In the genomic region with DNA sequence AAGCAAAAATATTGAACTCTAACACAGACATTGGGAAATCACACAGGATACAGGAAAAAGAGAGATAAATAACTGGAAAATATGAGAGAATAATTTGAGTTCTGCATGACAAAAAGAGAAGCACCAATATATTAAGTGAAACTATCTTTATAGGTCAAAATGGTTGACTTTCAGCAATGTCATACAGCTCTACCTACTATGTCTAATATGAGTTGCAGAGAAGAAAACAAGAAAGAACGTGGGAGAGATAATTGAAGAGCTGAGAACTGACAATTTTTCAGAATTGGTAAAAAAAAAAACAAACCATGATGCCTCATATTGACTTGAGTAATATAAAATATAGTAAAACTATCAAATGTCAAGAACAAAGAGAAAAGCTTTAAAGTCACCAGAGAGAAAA, we compare ENCODE assay signal across 25 cellular contexts.
"Had no signal": no experiment of that assay in that cellular context is flagged by ENCODE, and none has a peak within 500 bp of the region (broad histone marks: within the 10 kb centered on the region; RNA-seq: fewer than 3 reads in every experiment).

No MANE protein-coding gene starts in this region.

- H3K27me3 ChIP-seq: cardiac muscle cell, SJSA1 had no signal

- H3K36me3 ChIP-seq: cardiac muscle cell, SJSA1 had no signal

- H3K4me3 ChIP-seq: cardiac muscle cell, SJSA1 had no signal

- H3K36me3 Mint-ChIP-seq: brain had no signal

- H3K27ac Mint-ChIP-seq: activated CD8-positive, alpha-beta memory T cell treated with anti-CD3 and anti-CD28 coated beads, Interleukin-2, amount 10 ng/mL, durations not matched to agents 7 days and 5 days; brain; T-helper 1 cell treated with Interleukin-12 subunit alpha and Interleukin-12 subunit beta and Interleukin-4 antibody, amounts not matched to agents 30 μg/mL and 1 μg/mL, for 36 hours; WTC11 had no signal

- H3K4me3 Mint-ChIP-seq: activated CD8-positive, alpha-beta memory T cell treated with anti-CD3 and anti-CD28 coated beads, Interleukin-2, amount 10 ng/mL, durations not matched to agents 7 days and 5 days; brain; T-helper 1 cell treated with Interleukin-12 subunit alpha and Interleukin-12 subunit beta and Interleukin-4 antibody, amounts not matched to agents 30 μg/mL and 1 μg/mL, for 36 hours; WTC11 had no signal

- ATAC-seq: activated CD8-positive, alpha-beta memory T cell treated with anti-CD3 and anti-CD28 coated beads, Interleukin-2, amount 10 ng/mL, durations not matched to agents 7 days and 5 days; HepG2; Panc1; SK-N-SH treated with all-trans-retinoic acid at 6 μM for 48 hours; WTC11 had no signal

- DNase-seq: activated CD4-positive, alpha-beta T cell treated with anti-CD3 and anti-CD28 coated beads, Interleukin-2, amount 50 U/mL, for 1 hour; activated CD8-positive, alpha-beta memory T cell treated with anti-CD3 and anti-CD28 coated beads, Interleukin-2, amount 10 ng/mL, durations not matched to agents 7 days and 5 days; activated effector memory CD4-positive, alpha-beta T cell treated with Interleukin-2 at 50 U/mL for 16 hours; activated naive CD4-positive, alpha-beta T cell treated with Interleukin-2 at 50 U/mL for 16 hours; amygdala; NCI-H1105; NCI-H1436; NCI-H1694 treated with DMSO at 0.1 percent for 48 hours; NCI-H2029 treated with DMSO at 0.1 percent for 48 hours; NCI-H345; NCI-H510A treated with DMSO at 0.1 percent for 48 hours; NCI-H69; NK-92 treated with Interleukin-12 subunit alpha and Interleukin-12 subunit beta, amount 100 ng/mL, for 24 hours; OCI-M1; SHP77; SW 1271 had no signal

- H3K27ac ChIP-seq: cardiac muscle cell, KMS-11, SJSA1 had no signal
